8 cellular contexts compared by ENCODE assay signal in the genomic region with DNA sequence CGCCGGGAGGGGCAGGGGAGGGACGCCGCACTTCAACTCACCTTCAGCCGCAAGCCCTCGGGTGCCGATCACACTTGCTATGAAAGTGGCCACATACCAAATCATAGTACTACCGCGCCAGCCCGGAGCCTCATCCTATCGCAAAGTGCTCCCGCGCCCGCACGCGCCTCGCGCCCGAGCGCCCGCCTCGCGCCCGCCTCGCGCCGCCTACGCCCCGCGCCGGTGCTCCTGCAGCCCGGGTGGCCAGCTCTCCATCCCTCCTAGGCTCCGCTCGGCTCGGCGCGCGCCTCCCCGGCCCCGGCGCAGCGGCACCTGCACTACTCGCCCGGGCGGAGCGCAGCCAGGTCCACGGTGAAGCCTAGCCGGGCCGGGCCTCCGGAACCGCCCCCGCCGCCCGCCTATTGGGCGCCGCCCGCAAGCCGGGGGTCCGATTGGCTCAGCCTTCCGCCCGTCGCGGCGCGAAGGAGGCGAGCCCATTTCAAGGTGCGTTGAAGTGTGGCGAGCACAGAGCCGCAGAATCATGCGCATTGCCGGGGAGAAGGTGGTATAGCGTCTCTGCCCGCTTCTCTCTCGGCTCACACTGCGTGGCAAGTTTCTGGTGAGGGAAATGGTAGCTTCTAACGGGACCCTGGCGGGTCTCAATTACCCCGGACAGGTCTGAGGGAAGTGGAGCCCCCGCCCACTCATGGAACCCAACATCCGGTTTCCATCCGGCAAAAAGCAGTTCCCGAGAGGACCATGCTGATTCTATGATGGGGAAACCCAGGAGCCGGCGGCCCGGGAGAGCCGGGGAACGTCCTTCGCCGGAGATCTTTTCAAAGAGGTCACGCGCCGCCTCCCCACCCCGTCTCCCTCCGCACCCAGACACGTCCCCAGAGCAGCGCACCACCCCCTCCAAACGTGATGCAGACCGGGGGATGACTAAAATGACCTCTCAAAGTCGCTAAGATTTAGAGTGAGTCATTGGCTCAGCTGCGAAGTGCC.
A peak's percentile ranks its signal among the peaks of the same experiment; 100 is the strongest.
DNase-seq lines count a peak whose midpoint lies in the region; ATAC-seq lines count a peak whose summit lies in the region.

A gene with protein sequence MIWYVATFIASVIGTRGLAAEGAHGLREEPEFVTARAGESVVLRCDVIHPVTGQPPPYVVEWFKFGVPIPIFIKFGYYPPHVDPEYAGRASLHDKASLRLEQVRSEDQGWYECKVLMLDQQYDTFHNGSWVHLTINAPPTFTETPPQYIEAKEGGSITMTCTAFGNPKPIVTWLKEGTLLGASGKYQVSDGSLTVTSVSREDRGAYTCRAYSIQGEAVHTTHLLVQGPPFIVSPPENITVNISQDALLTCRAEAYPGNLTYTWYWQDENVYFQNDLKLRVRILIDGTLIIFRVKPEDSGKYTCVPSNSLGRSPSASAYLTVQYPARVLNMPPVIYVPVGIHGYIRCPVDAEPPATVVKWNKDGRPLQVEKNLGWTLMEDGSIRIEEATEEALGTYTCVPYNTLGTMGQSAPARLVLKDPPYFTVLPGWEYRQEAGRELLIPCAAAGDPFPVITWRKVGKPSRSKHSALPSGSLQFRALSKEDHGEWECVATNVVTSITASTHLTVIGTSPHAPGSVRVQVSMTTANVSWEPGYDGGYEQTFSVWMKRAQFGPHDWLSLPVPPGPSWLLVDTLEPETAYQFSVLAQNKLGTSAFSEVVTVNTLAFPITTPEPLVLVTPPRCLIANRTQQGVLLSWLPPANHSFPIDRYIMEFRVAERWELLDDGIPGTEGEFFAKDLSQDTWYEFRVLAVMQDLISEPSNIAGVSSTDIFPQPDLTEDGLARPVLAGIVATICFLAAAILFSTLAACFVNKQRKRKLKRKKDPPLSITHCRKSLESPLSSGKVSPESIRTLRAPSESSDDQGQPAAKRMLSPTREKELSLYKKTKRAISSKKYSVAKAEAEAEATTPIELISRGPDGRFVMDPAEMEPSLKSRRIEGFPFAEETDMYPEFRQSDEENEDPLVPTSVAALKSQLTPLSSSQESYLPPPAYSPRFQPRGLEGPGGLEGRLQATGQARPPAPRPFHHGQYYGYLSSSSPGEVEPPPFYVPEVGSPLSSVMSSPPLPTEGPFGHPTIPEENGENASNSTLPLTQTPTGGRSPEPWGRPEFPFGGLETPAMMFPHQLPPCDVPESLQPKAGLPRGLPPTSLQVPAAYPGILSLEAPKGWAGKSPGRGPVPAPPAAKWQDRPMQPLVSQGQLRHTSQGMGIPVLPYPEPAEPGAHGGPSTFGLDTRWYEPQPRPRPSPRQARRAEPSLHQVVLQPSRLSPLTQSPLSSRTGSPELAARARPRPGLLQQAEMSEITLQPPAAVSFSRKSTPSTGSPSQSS (N-terminal part only) (minus strand): TSS at position 319 of the 984 bp plus-strand sequence. CDS start 214 bp downstream, at position 105.

- peak; percentile 95 for ATAC-seq in HG03039 (IDR thresholded peaks at IDR 0.05; ENCODE audit: unreplicated experiment)
- peak; percentile 94 for ATAC-seq in memory B cell (ENCODE audit: low read depth)

- no peaks in the 10 kb centered on the region for H3K36me3 Mint-ChIP-seq in memory B cell

- H3K4me1 Mint-ChIP-seq in memory B cell = peaks cover 13% of the 10 kb centered on the region

- peak within 1 kb of the TSS; percentile 76 for H3K4me3 Mint-ChIP-seq in memory B cell

- peak within 1 kb of the TSS; percentile 38 for H3K27ac Mint-ChIP-seq in memory B cell

- DNase-seq in NCI-H1694 treated with DMSO at 0.1 percent for 48 hours (lab: John Stamatoyannopoulos, UW) (peak; percentile 21), NCI-H1694 (lab: John Stamatoyannopoulos, UW) (no peak), NCI-H226 (peak; percentile 81), memory B cell (ENCODE audit: low spot score in 2 of 2) (peak; percentile 77 to 82)
- DNase-seq in activated CD8-positive, alpha-beta memory T cell treated with anti-CD3 and anti-CD28 coated beads for 4 hours (ENCODE audit: low read depth in 2 of 2) = peak; percentile 76 to 83
- DNase-seq in effector CD8-positive, alpha-beta T cell (lab: John Stamatoyannopoulos, UW) = peak; percentile 81
- peak; percentile 81 for DNase-seq in stimulated activated CD8-positive, alpha-beta memory T cell treated with anti-CD3 and anti-CD28 coated beads, Interleukin-12 subunit alpha, Interleukin-12 subunit beta, amount 100 ng/mL, for 24 hours (ENCODE audit: extremely low read depth)

- H3K9me3 Mint-ChIP-seq in memory B cell = no peaks in the 10 kb centered on the region

- H3K27me3 Mint-ChIP-seq in memory B cell = peaks cover 37% of the 10 kb centered on the region
